8 cellular contexts compared by ENCODE assay signal in the genomic region with DNA sequence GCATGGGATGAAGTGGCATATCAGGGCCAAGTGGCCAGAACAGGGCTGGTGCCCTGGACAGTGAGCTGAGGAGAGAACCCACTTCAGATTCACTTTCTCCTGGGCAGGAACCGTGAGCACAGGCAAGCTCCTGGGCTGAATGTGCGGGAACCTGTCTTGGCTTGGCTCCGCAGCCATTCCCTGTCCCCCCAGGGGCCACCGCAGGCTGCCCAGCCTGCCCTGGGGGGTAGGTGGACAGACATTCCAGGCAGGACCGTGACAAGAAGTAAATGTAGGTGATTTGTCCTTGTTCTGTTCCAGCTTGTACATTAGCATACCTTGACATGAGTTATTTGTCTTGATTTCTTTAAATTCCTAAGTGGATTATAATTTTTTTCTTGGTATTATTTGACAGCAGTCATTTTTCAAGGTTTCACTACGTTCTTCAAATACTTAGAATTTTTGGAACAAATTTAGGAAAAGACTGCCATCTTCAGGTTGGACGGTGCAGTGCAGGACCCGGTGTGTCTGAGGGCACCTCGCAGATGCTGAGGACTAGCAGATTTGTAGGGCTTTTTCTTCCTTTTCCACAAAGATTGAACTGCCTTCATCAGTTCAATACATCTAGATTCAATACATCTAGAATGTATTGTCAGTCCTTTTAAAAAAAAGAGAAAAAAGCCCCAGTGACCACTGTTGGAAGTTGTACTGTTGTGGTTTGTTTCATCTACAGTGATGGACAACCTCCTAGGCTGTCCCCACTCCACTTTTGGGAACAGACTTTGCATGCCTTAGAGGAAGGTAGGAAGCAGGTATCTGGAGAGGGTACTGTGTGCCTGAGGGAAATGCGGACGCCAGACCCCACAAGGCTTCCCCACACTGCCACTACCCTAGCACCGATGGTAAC.
DNase-seq lines count a peak whose midpoint lies in the region; ATAC-seq and TF ChIP-seq lines count a peak whose summit lies in the region.

No MANE protein-coding gene starts in this region.

- H3K27me3 ChIP-seq in CD4-positive, alpha-beta memory T cell (ENCODE audit: insufficient read depth, low read length): no peaks in the 10 kb centered on the region
- H3K27me3 ChIP-seq in GM23338 (ENCODE audit: insufficient read depth): no peaks in the 10 kb centered on the region
- no peaks in the 10 kb centered on the region for H3K27me3 ChIP-seq in naive thymus-derived CD4-positive, alpha-beta T cell (ENCODE audit: control insufficient read depth in 2 of 2, insufficient read depth in 2 of 2, low read length in 2 of 2)
- H3K27me3 ChIP-seq in thyroid gland: no peaks in the 10 kb centered on the region

- no peak overlapping the region for H3K4me3 Mint-ChIP-seq in CD4-positive, alpha-beta memory T cell
- no peak overlapping the region for H3K4me3 Mint-ChIP-seq in GM23338
- no peak overlapping the region for H3K4me3 Mint-ChIP-seq in naive thymus-derived CD4-positive, alpha-beta T cell

- CTCF ChIA-PET in CD4-positive, alpha-beta memory T cell (lab: Charles Lee; ENCODE audit: partially characterized antibody): interaction anchor here (1.1 to 9.4 kb wide), 4 partner anchors 10 to 604 kb away, joined by 4 to 239 read pairs (median 52); no protein-coding TSS in a partner anchor
- CTCF ChIA-PET in naive thymus-derived CD4-positive, alpha-beta T cell (lab: Charles Lee): interaction anchor here (10.3 kb wide), 1 partner anchor 563 kb away, joined by 114 read pairs; no protein-coding TSS in a partner anchor

- no peaks in the 10 kb centered on the region for H3K36me3 ChIP-seq in CD4-positive, alpha-beta memory T cell (ENCODE audit: insufficient read depth, low read length)
- H3K36me3 ChIP-seq in GM23338 (ENCODE audit: insufficient read depth) (no peaks in the 10 kb centered on the region), thyroid gland (no peaks in the 10 kb centered on the region)
- H3K36me3 ChIP-seq in naive thymus-derived CD4-positive, alpha-beta T cell (ENCODE audit: control insufficient read depth in 2 of 3, insufficient read depth in 3 of 3, low read length in 3 of 3): no peaks in the 10 kb centered on the region

- no peak overlapping the region for H3K4me2 ChIP-seq in GM23338

- no peaks in the 10 kb centered on the region for H3K4me1 ChIP-seq in CD4-positive, alpha-beta memory T cell (ENCODE audit: insufficient read depth, low read length)
- peaks cover 11% of the 10 kb centered on the region for H3K4me1 ChIP-seq in GM23338 (ENCODE audit: insufficient read depth)
- H3K4me1 ChIP-seq in naive thymus-derived CD4-positive, alpha-beta T cell (ENCODE audit: control insufficient read depth in 2 of 2, insufficient read depth in 2 of 2, low read length in 2 of 2): no peaks in the 10 kb centered on the region
- peaks cover 0 to 4% of the 10 kb centered on the region in 2 donors for H3K4me1 ChIP-seq in thyroid gland

- 0 out of 2 replicates have a peak, but pooled peaks cover 5% of the 10 kb centered on the region for H4K20me1 ChIP-seq in GM23338 (replicated peaks; ENCODE audit: insufficient read depth)

- no peaks in the 10 kb centered on the region for H3K4me1 Mint-ChIP-seq in CD4-positive, alpha-beta memory T cell
- peaks cover 26% of the 10 kb centered on the region for H3K4me1 Mint-ChIP-seq in GM23338
- H3K4me1 Mint-ChIP-seq in naive thymus-derived CD4-positive, alpha-beta T cell: no peaks in the 10 kb centered on the region

- H3K9me3 Mint-ChIP-seq in CD4-positive, alpha-beta memory T cell: peaks cover 0 to 1% (median 0%) of the 10 kb centered on the region in 8 donors
- H3K9me3 Mint-ChIP-seq in GM23338: no peaks in the 10 kb centered on the region
- H3K9me3 Mint-ChIP-seq in naive thymus-derived CD4-positive, alpha-beta T cell: peaks cover 0 to 1% (median 0%) of the 10 kb centered on the region in 11 donors

- no peaks in the 10 kb centered on the region for H3K9me3 ChIP-seq in CD4-positive, alpha-beta memory T cell (ENCODE audit: control insufficient read depth in 1 of 2, low read length in 2 of 2)
- H3K9me3 ChIP-seq in naive thymus-derived CD4-positive, alpha-beta T cell (ENCODE audit: control insufficient read depth in 2 of 3, low read length in 3 of 3): no peaks in the 10 kb centered on the region
- no peaks in the 10 kb centered on the region for H3K9me3 ChIP-seq in thyroid gland

- DNase-seq in CD4-positive, alpha-beta memory T cell: peak; percentile 29 to 46 (median 34)
- DNase-seq in GM23338 (ENCODE audit: low spot score) (peak; percentile 85), NCI-H226 (peak; percentile 37), epidermal melanocyte (ENCODE audit: insufficient read length, low spot score) (peak; percentile 64), thyroid gland (peak; percentile 63 to 72)
- peak; percentile 59 to 69 for DNase-seq in activated CD4-positive, alpha-beta T cell treated with anti-CD3 and anti-CD28 coated beads, Interleukin-2, amount 50 U/mL, for 48 hours
- DNase-seq in naive thymus-derived CD4-positive, alpha-beta T cell: peak in 7 of 9 donors; percentile 12 to 53 (median 39)

- H3K27ac ChIP-seq in CD4-positive, alpha-beta memory T cell (ENCODE audit: low read depth, low read length): no peak overlapping the region
- H3K27ac ChIP-seq in GM23338 (ENCODE audit: low read depth): peak overlapping the region; percentile 83; the same call in 1 of the 2 replicates
- H3K27ac ChIP-seq in naive thymus-derived CD4-positive, alpha-beta T cell (ENCODE audit: low read depth, low read length): no peak overlapping the region
- H3K27ac ChIP-seq in thyroid gland: peak overlapping the region in 2 of 3 donors; percentile 3 to 54

- peaks cover 3 to 14% of the 10 kb centered on the region in 2 donors for H3K27me3 Mint-ChIP-seq in CD4-positive, alpha-beta memory T cell
- peaks cover 4% of the 10 kb centered on the region for H3K27me3 Mint-ChIP-seq in GM23338 (ENCODE audit: insufficient read depth, low read depth, poor library complexity)
- H3K27me3 Mint-ChIP-seq in naive thymus-derived CD4-positive, alpha-beta T cell: peaks cover 17 to 29% (median 22%) of the 10 kb centered on the region in 5 donors

- peaks cover 14% of the 10 kb centered on the region for H3K79me2 ChIP-seq in GM23338 (replicated peaks; ENCODE audit: insufficient read depth)

- POLR2A ChIA-PET in CD4-positive, alpha-beta memory T cell (lab: Charles Lee; ENCODE audit: partially characterized antibody): no interaction called here
- POLR2A ChIA-PET in naive thymus-derived CD4-positive, alpha-beta T cell (lab: Charles Lee): no interaction called here

- no peak overlapping the region for H2AFZ ChIP-seq in GM23338

- TF ChIP-seq POLR2A in thyroid gland (IDR thresholded peaks at IDR 0.05): no peak

- peak; percentile 80 to 96 for TF ChIP-seq CTCF in GM23338 (conservative IDR thresholded peaks at IDR 0.05; ENCODE audit: low read depth in 2 of 2)
- peak; percentile 76 to 89 (median 83) for TF ChIP-seq CTCF in thyroid gland (IDR thresholded peaks at IDR 0.05)

- intact Hi-C loops in CD4-positive, alpha-beta memory T cell (cut with micrococcal nuclease): loop anchor here (1.0 to 10.0 kb wide), 2 partner anchors 563 to 849 kb away; no protein-coding TSS in a partner anchor
- intact Hi-C loops in naive thymus-derived CD4-positive, alpha-beta T cell (cut with micrococcal nuclease): loop anchor here (1.0 to 10.0 kb wide), 6 partner anchors 295 to 849 kb away; no protein-coding TSS in a partner anchor
- intact Hi-C loops in thyroid gland (cut with DNase I): loop anchor here (5.0 to 10.0 kb wide), 2 partner anchors 479 to 562 kb away; no protein-coding TSS in a partner anchor

- no peak overlapping the region for H3K4me3 ChIP-seq in CD4-positive, alpha-beta memory T cell (ENCODE audit: low read length in 2 of 2)
- H3K4me3 ChIP-seq in GM23338 (no peak overlapping the region), thyroid gland (replicated peaks in 1 of 3) (no peak overlapping the region)
- no peak overlapping the region for H3K4me3 ChIP-seq in naive thymus-derived CD4-positive, alpha-beta T cell (ENCODE audit: low read length)

- no peak overlapping the region for H3K27ac Mint-ChIP-seq in CD4-positive, alpha-beta memory T cell
- H3K27ac Mint-ChIP-seq in GM23338: no peak overlapping the region
- no peak overlapping the region for H3K27ac Mint-ChIP-seq in naive thymus-derived CD4-positive, alpha-beta T cell

- no peaks in the 10 kb centered on the region for H3K9me2 ChIP-seq in GM23338 (ENCODE audit: insufficient read depth)

- ATAC-seq in GM23338 (peak; percentile 78), GM21737 (IDR thresholded peaks at IDR 0.05; ENCODE audit: unreplicated experiment) (no peak)
- ATAC-seq in naive thymus-derived CD4-positive, alpha-beta T cell: peak; percentile 55

- no peaks in the 10 kb centered on the region for H3K36me3 Mint-ChIP-seq in CD4-positive, alpha-beta memory T cell
- H3K36me3 Mint-ChIP-seq in GM23338 (ENCODE audit: low read depth): peaks cover 33% of the 10 kb centered on the region
- no peaks in the 10 kb centered on the region for H3K36me3 Mint-ChIP-seq in naive thymus-derived CD4-positive, alpha-beta T cell

- 44 to 55% methylated on average over 12 of the region's 12 CpGs for WGBS in thyroid gland, 2 donors

- 0 out of 2 replicates have a peak, but pooled peaks cover 4% of the 10 kb centered on the region for H3F3A ChIP-seq in GM23338 (replicated peaks; ENCODE audit: low read depth)

TF ChIP-seq in GM23338, 12 proteins besides CTCF, POLR2A, EP300 and RAD21 (continues in another document):
- TF ChIP-seq NANOG (IDR thresholded peaks at IDR 0.05; ENCODE audit: borderline replicate concordance): no peak
- TF ChIP-seq EZH2phosphoT487 (IDR thresholded peaks at IDR 0.05; ENCODE audit: unreplicated experiment): no peak
- TF ChIP-seq STAT1 (IDR thresholded peaks at IDR 0.05; ENCODE audit: unreplicated experiment): no peak

Comparison
In these comparisons a context has a peak if more than half of its experiments do, and no peak if none do; other contexts are left out.
1. DNase-seq: peak in every context shown above with its lines; median percentile 85 in GM23338; 68 in thyroid gland; 64 in activated CD4-positive, alpha-beta T cell treated with anti-CD3 and anti-CD28 coated beads, Interleukin-2, amount 50 U/mL, for 48 hours; 64 in epidermal melanocyte; 39 in naive thymus-derived CD4-positive, alpha-beta T cell; 37 in NCI-H226; 34 in CD4-positive, alpha-beta memory T cell.
2. H3K27ac ChIP-seq: peak in GM23338 (single experiment) and thyroid gland (2 of 3); none in CD4-positive, alpha-beta memory T cell (single experiment) and naive thymus-derived CD4-positive, alpha-beta T cell (single experiment).